Comparison of ENCODE assay signal across 1 cellular context in the genomic region with DNA sequence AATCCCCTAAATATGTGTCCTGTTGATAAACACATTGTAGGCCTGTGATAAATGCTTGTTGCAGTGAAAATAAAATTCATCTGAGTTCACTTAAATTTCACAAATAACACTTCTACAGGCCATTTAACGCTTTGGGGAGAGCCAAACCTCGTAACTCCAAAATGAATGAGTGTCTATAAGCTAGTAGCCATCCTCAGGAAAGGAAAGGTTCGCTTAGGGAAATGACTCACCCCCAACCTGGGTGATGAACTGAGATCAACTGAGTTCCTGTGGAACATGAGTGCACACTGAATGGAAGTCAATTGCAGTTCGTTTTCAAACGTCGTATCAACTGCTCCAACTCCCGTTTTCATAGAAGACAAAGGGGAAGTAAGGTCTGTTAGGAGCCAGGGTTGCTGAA.
A peak's percentile ranks its signal among the peaks of the same experiment; 100 is the strongest.
TF ChIP-seq lines count a peak whose summit lies in the region.

No MANE protein-coding gene starts in this region.

TF ChIP-seq in endothelial cell of umbilical vein, 7 proteins besides CTCF, POLR2A, EP300 and RAD21:
- TF ChIP-seq, protein P1, sequence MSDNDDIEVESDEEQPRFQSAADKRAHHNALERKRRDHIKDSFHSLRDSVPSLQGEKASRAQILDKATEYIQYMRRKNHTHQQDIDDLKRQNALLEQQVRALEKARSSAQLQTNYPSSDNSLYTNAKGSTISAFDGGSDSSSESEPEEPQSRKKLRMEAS (IDR thresholded peaks at IDR 0.05; ENCODE audit: insufficient read depth, insufficient read length), result no peak
- no peak for TF ChIP-seq POLR2AphosphoS5 (IDR thresholded peaks at IDR 0.05; ENCODE audit: insufficient read depth, low read depth, low read length)
- no peak for TF ChIP-seq EZH2 (IDR thresholded peaks at IDR 0.05; ENCODE audit: borderline replicate concordance, low read depth, low read length, severe bottlenecking)
- TF ChIP-seq GATA2 (IDR thresholded peaks at IDR 0.05; ENCODE audit: insufficient read depth, insufficient read length, low read depth, low read length), result no peak
- no peak for TF ChIP-seq MYC (IDR thresholded peaks at IDR 0.05; ENCODE audit: low read depth, low read length)
- TF ChIP-seq FOS (IDR thresholded peaks at IDR 0.05; ENCODE audit: borderline replicate concordance, insufficient read depth, low read length), result peak; percentile 26
- peak; percentile 56 for TF ChIP-seq JUN (IDR thresholded peaks at IDR 0.05; ENCODE audit: borderline replicate concordance, insufficient read depth, insufficient read length, low read depth)
